Comparison of ENCODE assay signal across 22 cellular contexts in the genomic region with DNA sequence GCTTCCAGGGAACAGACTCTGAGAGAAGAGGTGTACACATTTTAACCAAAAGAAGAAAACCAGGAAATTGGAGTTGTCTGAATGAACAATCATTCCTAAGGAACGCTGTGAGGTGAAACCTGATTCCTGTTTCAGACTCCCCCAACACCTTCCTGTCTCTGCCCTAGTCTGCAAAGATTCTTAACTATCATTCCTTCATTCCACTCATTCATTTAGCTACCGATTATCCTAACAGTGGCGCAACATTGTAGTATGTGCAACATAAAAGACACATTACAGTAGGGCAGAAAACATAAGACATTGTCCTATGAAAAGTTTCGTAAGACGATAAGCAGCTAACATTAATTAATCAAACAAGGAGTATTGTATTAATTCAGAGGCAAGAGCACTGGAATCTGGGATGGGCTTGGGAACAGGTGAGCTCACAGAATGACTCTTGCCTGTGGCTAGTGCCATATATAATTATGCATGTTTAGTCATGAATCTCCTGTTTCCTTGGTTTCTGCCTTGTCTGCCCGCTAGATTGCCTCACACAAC. TPM values are rescaled to one million over a fixed set of nuclear protein-coding genes. Genes with fewer than 3 reads are reported as not detected.
A peak's percentile ranks its signal among the peaks of the same experiment; 100 is the strongest.
DNase-seq lines count a peak whose midpoint lies in the region; ATAC-seq and TF ChIP-seq lines count a peak whose summit lies in the region.
"Had no signal": no experiment of that assay in that cellular context is flagged by ENCODE, and none has a peak within 500 bp of the region (broad histone marks: within the 10 kb centered on the region; RNA-seq: fewer than 3 reads in every experiment).

No MANE protein-coding gene starts in this region.

- intact Hi-C loops in left ventricle myocardium superior (cut with micrococcal nuclease), result no loop called here
- intact Hi-C loops in psoas muscle (cut with DNase I), result no loop called here

- WGBS in psoas muscle, 3 donors, result 71 to 82% (median 72%) methylated on average over 6 of the region's 6 CpGs

- no peaks in the 10 kb centered on the region for H3K27me3 ChIP-seq in mucosa of stomach (ENCODE audit: control insufficient read depth, insufficient read depth, low read length)
- H3K27me3 ChIP-seq in psoas muscle (ENCODE audit: insufficient read depth in 3 of 3, low read length in 2 of 3), result no peaks in the 10 kb centered on the region

- TF ChIP-seq CTCF in RWPE1 (conservative IDR thresholded peaks at IDR 0.05; ENCODE audit: low read depth) (no peak), fibroblast of pulmonary artery (IDR thresholded peaks at IDR 0.05; ENCODE audit: low read length, missing control alignments) (no peak), psoas muscle (IDR thresholded peaks at IDR 0.05) (no peak)

- H3K4me3 ChIP-seq in fibroblast of pulmonary artery (replicated peaks; ENCODE audit: low read depth, low read length), result no peak overlapping the region
- H3K4me3 ChIP-seq in mucosa of stomach (ENCODE audit: low read length), result peak overlapping the region; percentile 6
- no peak overlapping the region for H3K4me3 ChIP-seq in psoas muscle
- H3K4me3 ChIP-seq: A549 had no signal

- DNase-seq in EH (ENCODE audit: low read depth) (peak; percentile 36), RWPE1 (ENCODE audit: low spot score) (peak; percentile 79), fibroblast of pulmonary artery (ENCODE audit: low read depth) (peak; percentile 12), left ventricle myocardium superior (no peak), psoas muscle (no peak), COLO829 (ENCODE audit: low spot score) (no peak)
- DNase-seq: activated CD4-positive, alpha-beta T cell treated with anti-CD3 and anti-CD28 coated beads for 4 hours; activated naive CD8-positive, alpha-beta T cell treated with anti-CD3 and anti-CD28 coated beads, Interleukin-2, amount 50 U/mL, for 24 hours; Caco-2; foreskin melanocyte; NCI-H187; NCI-H2227 treated with DMSO at 0.1 percent for 48 hours; nucleus accumbens; OCI-M1; right cardiac atrium; SIG-M5 had no signal

- ATAC-seq in left ventricle myocardium superior, result no peak
- no peak for ATAC-seq in GM18498 (IDR thresholded peaks at IDR 0.05; ENCODE audit: unreplicated experiment)
- ATAC-seq in psoas muscle, result no peak
- ATAC-seq: A549; activated naive CD8-positive, alpha-beta T cell treated with anti-CD3 and anti-CD28 coated beads, Interleukin-2, amount 50 U/mL, for 24 hours; right cardiac atrium had no signal

- H3K27ac ChIP-seq in RWPE1 (peak overlapping the region; percentile 78), psoas muscle (no peak overlapping the region)
- H3K27ac ChIP-seq: A549 had no signal

- H3K4me1 ChIP-seq in mucosa of stomach (ENCODE audit: control insufficient read depth, insufficient read depth, low read length) (peaks cover 38% of the 10 kb centered on the region), psoas muscle (no peaks in the 10 kb centered on the region)
- H3K4me1 ChIP-seq: A549 had no signal

- CTCF ChIA-PET in RWPE1 (lab: Yijun Ruan, JAX), result interaction anchor here (0.6 to 1.7 kb wide), 2 partner anchors 54 to 341 kb away, joined by 3 to 6 read pairs; no protein-coding TSS in a partner anchor

- H3K9me3 ChIP-seq in mucosa of stomach (ENCODE audit: control insufficient read depth, low read length), result no peaks in the 10 kb centered on the region
- no peaks in the 10 kb centered on the region for H3K9me3 ChIP-seq in psoas muscle
- H3K9me3 ChIP-seq: A549, Caco-2 had no signal

- H3K36me3 ChIP-seq in mucosa of stomach (ENCODE audit: control insufficient read depth, insufficient read depth, low read length) (no peaks in the 10 kb centered on the region), psoas muscle (ENCODE audit: insufficient read depth in 1 of 2, low read depth in 1 of 2) (no peaks in the 10 kb centered on the region)

- H3K9ac ChIP-seq in mucosa of stomach (ENCODE audit: low read length), result no peak overlapping the region

- POLR2A ChIA-PET in RWPE1 (lab: Yijun Ruan, JAX; ENCODE audit: low non-redundant PET), result no interaction called here

RNA-seq across cellular contexts. Expression of gene ADH7, which starts 23.8 kb away (rescaled TPM):
- total RNA-seq in left ventricle myocardium superior, result not detected
- total RNA-seq in psoas muscle, result not detected
- not detected for polyA plus RNA-seq in psoas muscle
- total RNA-seq: Caco-2, left lobe of liver, mucosa of gallbladder, right cardiac atrium had no signal
- polyA plus RNA-seq: A549, BJ had no signal

RNA-seq across cellular contexts. Expression of gene C4orf17, which starts 51.8 kb away (rescaled TPM):
- total RNA-seq in left ventricle myocardium superior (not detected), psoas muscle (not detected)
- polyA plus RNA-seq in psoas muscle, result not detected
- total RNA-seq: Caco-2, left lobe of liver, mucosa of gallbladder, right cardiac atrium had no signal
- polyA plus RNA-seq: A549, BJ, right cardiac atrium had no signal

Comparison
In these comparisons a context has a peak if more than half of its experiments do, and no peak if none do; other contexts are left out.
1. DNase-seq: peak in EH (single experiment), RWPE1 (single experiment) and fibroblast of pulmonary artery (single experiment); none in left ventricle myocardium superior (single experiment), psoas muscle (0 of 2) and COLO829 (single experiment).